In genomic region chr2:44087037-44087713, GRCh38 we compare ENCODE assay signal across 8 cellular contexts.
DNase-seq lines count a peak whose midpoint lies in the region; ATAC-seq and TF ChIP-seq lines count a peak whose summit lies in the region.

No MANE protein-coding gene starts in this region.

- peaks cover 10% of the 10 kb centered on the region for H3K4me1 Mint-ChIP-seq in activated naive CD8-positive, alpha-beta T cell (ENCODE audit: low read depth)
- H3K4me1 Mint-ChIP-seq in glutamatergic neuron (ENCODE audit: low read depth, unreplicated experiment): peaks cover 7% of the 10 kb centered on the region

- H3K9ac ChIP-seq in HCT116 (ENCODE audit: low read length): peak overlapping the region; percentile 15; the same call in 1 of the 2 replicates

- no peaks in the 10 kb centered on the region for H3K27me3 Mint-ChIP-seq in activated naive CD8-positive, alpha-beta T cell
- peaks cover 2% of the 10 kb centered on the region for H3K27me3 Mint-ChIP-seq in glutamatergic neuron (ENCODE audit: unreplicated experiment)

- no peak overlapping the region for H3K27ac ChIP-seq in HCT116 (ENCODE audit: low read depth, low read length)
- no peak overlapping the region for H3K27ac ChIP-seq in osteoblast (ENCODE audit: low read depth, low read length)
- peak overlapping the region; percentile 98 for H3K27ac ChIP-seq in temporal lobe (ENCODE audit: low read depth, low read length)

- H4K20me1 ChIP-seq in HCT116 (ENCODE audit: insufficient read depth) (no peaks in the 10 kb centered on the region), osteoblast (ENCODE audit: insufficient read depth, low read length) (no peaks in the 10 kb centered on the region)

- intact Hi-C loops in HCT116 (cut with micrococcal nuclease): loop anchor here (1.0 to 5.0 kb wide), 2 partner anchors 204 to 255 kb away; no protein-coding TSS in a partner anchor

- H3K79me2 ChIP-seq in HCT116 (ENCODE audit: insufficient read depth, low read length) (no peaks in the 10 kb centered on the region), osteoblast (ENCODE audit: insufficient read depth, low read length) (no peaks in the 10 kb centered on the region)

- no peaks in the 10 kb centered on the region for H3K9me2 ChIP-seq in HCT116 (ENCODE audit: insufficient read depth)

- H3K27me3 ChIP-seq in HCT116 (ENCODE audit: insufficient read depth, low read length): no peaks in the 10 kb centered on the region
- H3K27me3 ChIP-seq in osteoblast (ENCODE audit: insufficient read depth, low read length): no peaks in the 10 kb centered on the region

- H2AFZ ChIP-seq in HCT116 (ENCODE audit: low read depth, low read length, poor library complexity, severe bottlenecking): peak overlapping the region; percentile 96
- H2AFZ ChIP-seq in osteoblast (ENCODE audit: low read length): peak overlapping the region; percentile 79

- H3K9me3 ChIP-seq in HCT116 (ENCODE audit: control insufficient read depth in 1 of 2, insufficient read depth in 1 of 2, low read depth in 1 of 2, low read length in 2 of 2) (no peaks in the 10 kb centered on the region), osteoblast (ENCODE audit: low read depth, low read length) (no peaks in the 10 kb centered on the region)

- no TSS peak for BruUV-seq in HCT116 (replicated peaks; lab: Mats Ljungman, UMichigan)

- H3K4me2 ChIP-seq in HCT116 (ENCODE audit: low read length): peak overlapping the region; percentile 56
- H3K4me2 ChIP-seq in osteoblast (ENCODE audit: insufficient read depth, low read length): peak overlapping the region; percentile 75

- TF ChIP-seq RAD21 in HCT116 (IDR thresholded peaks at IDR 0.05; ENCODE audit: low read depth): peak; percentile 93

- TF ChIP-seq POLR2A in HCT116 (IDR thresholded peaks at IDR 0.05; ENCODE audit: borderline replicate concordance, extremely low read depth, insufficient read depth, insufficient read length): no peak

- TF ChIP-seq CTCF in HCT116 (IDR thresholded peaks at IDR 0.05 in 2 of 3, conservative IDR thresholded peaks at IDR 0.05 in 1 of 3; ENCODE audit: borderline replicate concordance in 1 of 3, insufficient read depth in 1 of 3, low read depth in 2 of 3, low read length in 2 of 3) (peak; percentile 89 to 97 (median 95)), glutamatergic neuron (IDR thresholded peaks at IDR 0.05; ENCODE audit: partially characterized antibody, unreplicated experiment) (peak; percentile 92), osteoblast (IDR thresholded peaks at IDR 0.05; ENCODE audit: extremely low read depth, low read depth, low read length) (peak; percentile 96)

- no peaks in the 10 kb centered on the region for H3K36me3 Mint-ChIP-seq in activated naive CD8-positive, alpha-beta T cell
- H3K36me3 Mint-ChIP-seq in glutamatergic neuron (ENCODE audit: unreplicated experiment): no peaks in the 10 kb centered on the region

- H3K4me1 ChIP-seq in HCT116 (ENCODE audit: control insufficient read depth in 1 of 2, insufficient read depth in 2 of 2, low read length in 2 of 2): peaks cover 7 to 21% of the 10 kb centered on the region in 2 experiments; a peak in 3 of 4 replicates
- no peaks in the 10 kb centered on the region for H3K4me1 ChIP-seq in osteoblast (ENCODE audit: insufficient read depth, low read length)

- H3K4me3 Mint-ChIP-seq in activated naive CD8-positive, alpha-beta T cell: peak overlapping the region; percentile 92
- H3K4me3 Mint-ChIP-seq in glutamatergic neuron (ENCODE audit: unreplicated experiment): peak overlapping the region; percentile 91

- RAD21 ChIA-PET in HCT116 (lab: Charles Lee; ENCODE audit: low non-redundant PET in 1 of 2, low total read pairs in 2 of 2, uncharacterized antibody in 2 of 2, unreplicated experiment in 2 of 2): no interaction called here

- POLR2A ChIA-PET in HCT116 (lab: Charles Lee): no interaction called here

- peak overlapping the region; percentile 84 for H3K27ac Mint-ChIP-seq in activated naive CD8-positive, alpha-beta T cell
- H3K27ac Mint-ChIP-seq in glutamatergic neuron (ENCODE audit: unreplicated experiment): peak overlapping the region; percentile 59

- H3K9me3 Mint-ChIP-seq in activated naive CD8-positive, alpha-beta T cell (ENCODE audit: low read depth): no peaks in the 10 kb centered on the region
- no peaks in the 10 kb centered on the region for H3K9me3 Mint-ChIP-seq in glutamatergic neuron (ENCODE audit: unreplicated experiment)

- DNase-seq in ELF-1 (ENCODE audit: low read depth, low spot score): peak; percentile 95
- DNase-seq in HCT116 (ENCODE audit: low read depth, low spot score): peak; percentile 68
- DNase-seq in NCI-H1048 (lab: John Stamatoyannopoulos, UW): peak; percentile 38
- peak; percentile 83 for DNase-seq in SKM-1 treated with dmso at 0.1 percent for 144 hours (lab: John Stamatoyannopoulos, UW; ENCODE audit: unreplicated experiment)
- DNase-seq in glutamatergic neuron: peak; percentile 88
- peak; percentile 85 for DNase-seq in osteoblast (ENCODE audit: insufficient read length, low spot score, missing footprints)

- H3K36me3 ChIP-seq in HCT116 (ENCODE audit: control insufficient read depth in 1 of 2, insufficient read depth in 2 of 2, low read length in 2 of 2) (no peaks in the 10 kb centered on the region), osteoblast (ENCODE audit: insufficient read depth, low read length) (no peaks in the 10 kb centered on the region)

- peak; percentile 94 for ATAC-seq in HCT116

- H3K4me3 ChIP-seq in HCT116 (replicated peaks in 1 of 2; ENCODE audit: low read depth in 1 of 2, low read length in 2 of 2) (peak overlapping the region; percentile 27 to 31), osteoblast (ENCODE audit: insufficient read depth, low read length) (peak overlapping the region; percentile 67)

- CTCF ChIA-PET in HCT116 (lab: Charles Lee): interaction anchor here (0.5 to 1.1 kb wide), 4 partner anchors 9 to 586 kb away, joined by 3 to 4 read pairs (median 3); no protein-coding TSS in a partner anchor

TF ChIP-seq in HCT116, 20 proteins besides CTCF, POLR2A, EP300 and RAD21 (continues in another document):
- TF ChIP-seq, protein P1, sequence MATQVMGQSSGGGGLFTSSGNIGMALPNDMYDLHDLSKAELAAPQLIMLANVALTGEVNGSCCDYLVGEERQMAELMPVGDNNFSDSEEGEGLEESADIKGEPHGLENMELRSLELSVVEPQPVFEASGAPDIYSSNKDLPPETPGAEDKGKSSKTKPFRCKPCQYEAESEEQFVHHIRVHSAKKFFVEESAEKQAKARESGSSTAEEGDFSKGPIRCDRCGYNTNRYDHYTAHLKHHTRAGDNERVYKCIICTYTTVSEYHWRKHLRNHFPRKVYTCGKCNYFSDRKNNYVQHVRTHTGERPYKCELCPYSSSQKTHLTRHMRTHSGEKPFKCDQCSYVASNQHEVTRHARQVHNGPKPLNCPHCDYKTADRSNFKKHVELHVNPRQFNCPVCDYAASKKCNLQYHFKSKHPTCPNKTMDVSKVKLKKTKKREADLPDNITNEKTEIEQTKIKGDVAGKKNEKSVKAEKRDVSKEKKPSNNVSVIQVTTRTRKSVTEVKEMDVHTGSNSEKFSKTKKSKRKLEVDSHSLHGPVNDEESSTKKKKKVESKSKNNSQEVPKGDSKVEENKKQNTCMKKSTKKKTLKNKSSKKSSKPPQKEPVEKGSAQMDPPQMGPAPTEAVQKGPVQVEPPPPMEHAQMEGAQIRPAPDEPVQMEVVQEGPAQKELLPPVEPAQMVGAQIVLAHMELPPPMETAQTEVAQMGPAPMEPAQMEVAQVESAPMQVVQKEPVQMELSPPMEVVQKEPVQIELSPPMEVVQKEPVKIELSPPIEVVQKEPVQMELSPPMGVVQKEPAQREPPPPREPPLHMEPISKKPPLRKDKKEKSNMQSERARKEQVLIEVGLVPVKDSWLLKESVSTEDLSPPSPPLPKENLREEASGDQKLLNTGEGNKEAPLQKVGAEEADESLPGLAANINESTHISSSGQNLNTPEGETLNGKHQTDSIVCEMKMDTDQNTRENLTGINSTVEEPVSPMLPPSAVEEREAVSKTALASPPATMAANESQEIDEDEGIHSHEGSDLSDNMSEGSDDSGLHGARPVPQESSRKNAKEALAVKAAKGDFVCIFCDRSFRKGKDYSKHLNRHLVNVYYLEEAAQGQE (IDR thresholded peaks at IDR 0.05; ENCODE audit: low read depth): no peak
- TF ChIP-seq ELF1 (IDR thresholded peaks at IDR 0.05; ENCODE audit: borderline replicate concordance, low read depth) (no peak), ZFX (IDR thresholded peaks at IDR 0.05) (no peak), EZH2phosphoT487 (IDR thresholded peaks at IDR 0.05; ENCODE audit: borderline replicate concordance) (no peak), EGR1 (IDR thresholded peaks at IDR 0.05; ENCODE audit: low read depth) (no peak), ZNF274 (IDR thresholded peaks at IDR 0.05; ENCODE audit: low read depth, low read length) (no peak), EZH2 (IDR thresholded peaks at IDR 0.05) (no peak), POLR2AphosphoS5 (IDR thresholded peaks at IDR 0.05; ENCODE audit: low read depth, low read length) (0 out of 2 replicates have a peak, but pooled peaks have one; percentile 26), ZBTB33 (IDR thresholded peaks at IDR 0.05; ENCODE audit: extremely low read depth, insufficient replicate concordance, low read length) (no peak), SIN3A (IDR thresholded peaks at IDR 0.05; ENCODE audit: low read depth) (no peak), JUND (IDR thresholded peaks at IDR 0.05) (0 out of 2 replicates have a peak, but pooled peaks have one; percentile 18), SRF (IDR thresholded peaks at IDR 0.05; ENCODE audit: low read depth) (no peak), YY1 (IDR thresholded peaks at IDR 0.05; ENCODE audit: extremely low read depth, insufficient replicate concordance, low read depth, low read length) (peak; percentile 74), CBX3 (IDR thresholded peaks at IDR 0.05; ENCODE audit: low read depth) (no peak), SP1 (IDR thresholded peaks at IDR 0.05; ENCODE audit: low read depth) (no peak), TCF7L2 (IDR thresholded peaks at IDR 0.05; ENCODE audit: borderline replicate concordance, extremely low read depth, insufficient read depth, insufficient read length) (peak; percentile 55)

Comparison
In these comparisons a context has a peak if more than half of its experiments do, and no peak if none do; other contexts are left out.
1. DNase-seq: peak in every context shown above with its lines; median percentile 95 in ELF-1; 88 in glutamatergic neuron; 85 in osteoblast; 83 in SKM-1 treated with dmso at 0.1 percent for 144 hours; 68 in HCT116; 38 in NCI-H1048.